ENCODE assay signal across 9 cellular contexts in the genomic region with DNA sequence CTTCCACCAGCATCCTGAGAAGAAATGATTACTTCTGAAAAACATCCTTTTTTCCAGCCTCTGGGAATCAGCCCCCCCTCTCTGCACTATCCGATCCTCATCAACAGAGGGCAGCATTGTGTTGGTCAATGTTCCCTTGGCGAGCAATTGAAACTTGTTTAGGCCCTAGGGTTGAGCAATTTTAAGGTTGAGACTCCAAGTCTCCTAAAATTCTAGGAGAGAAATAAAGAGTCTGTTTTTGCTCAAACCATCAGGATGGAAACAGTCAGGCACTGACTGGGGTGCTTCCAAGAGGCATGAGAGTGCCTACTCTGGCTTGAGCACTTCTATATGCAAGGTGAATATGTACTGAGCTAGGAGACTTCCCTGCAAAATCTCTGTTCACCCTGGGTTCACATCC. TPM values are rescaled to one million over a fixed set of nuclear protein-coding genes. Genes with fewer than 3 reads are reported as not detected.
DNase-seq lines count a peak whose midpoint lies in the region; ATAC-seq, FAIRE-seq and TF ChIP-seq lines count a peak whose summit lies in the region.
"Had no signal": no experiment of that assay in that cellular context is flagged by ENCODE, and none has a peak within 500 bp of the region (broad histone marks: within the 10 kb centered on the region; RNA-seq: fewer than 3 reads in every experiment).

No MANE protein-coding gene starts in this region.

- H3K27ac Mint-ChIP-seq in activated CD4-positive, alpha-beta T cell treated with anti-CD3 and anti-CD28 coated beads, Interleukin-2, amount 10 ng/mL, durations not matched to agents 7 days and 5 days, result peak overlapping the region; percentile 94

- H3K36me3 Mint-ChIP-seq in activated CD4-positive, alpha-beta T cell treated with anti-CD3 and anti-CD28 coated beads, Interleukin-2, amount 10 ng/mL, durations not matched to agents 7 days and 5 days (ENCODE audit: low read depth), result peaks cover 86% of the 10 kb centered on the region

- H3K9ac ChIP-seq in endothelial cell of umbilical vein (replicated peaks; ENCODE audit: extremely low read depth, insufficient read depth, low read length), result no peak overlapping the region

- CTCF ChIA-PET in activated CD4-positive, alpha-beta T cell treated with anti-CD3 and anti-CD28 coated beads, Interleukin-2, amount 10 ng/mL, durations not matched to agents 7 days and 5 days (lab: Charles Lee), result interaction anchor here (0.8 to 3.7 kb wide), 20 partner anchors 10 to 135 kb away, joined by 3 to 26 read pairs (median 4); partner anchors contain the start of gene ITK
- CTCF ChIA-PET in endothelial cell of umbilical vein (lab: Charles Lee), result interaction anchor here (0.5 to 2.9 kb wide), 27 partner anchors 9 to 741 kb away, joined by 3 to 35 read pairs (median 4); partner anchors contain the start of genes CYFIP2 and LSM11

- ATAC-seq in GM21529 (IDR thresholded peaks at IDR 0.05; ENCODE audit: unreplicated experiment) (peak; percentile 43), SK-N-SH treated with all-trans-retinoic acid at 6 μM for 48 hours (peak; percentile 96)

- BruUV-seq in endothelial cell of umbilical vein (replicated peaks; lab: Mats Ljungman, UMichigan), result no TSS peak

- H3K79me2 ChIP-seq in endothelial cell of umbilical vein (ENCODE audit: control insufficient read depth, insufficient read depth, low read length), result no peaks in the 10 kb centered on the region

- TF ChIP-seq POLR2A in endothelial cell of umbilical vein (IDR thresholded peaks at IDR 0.05; ENCODE audit: low read depth, low read length), result no peak

- H3K4me2 ChIP-seq in endothelial cell of umbilical vein (ENCODE audit: insufficient read depth, low read length), result no peak overlapping the region

- intact Hi-C loops in endothelial cell of umbilical vein (cut with micrococcal nuclease), result loop anchor here (1.0 to 5.0 kb wide), 4 partner anchors 59 to 489 kb away; partner anchors contain the start of gene LSM11

- dilution Hi-C loops in endothelial cell of umbilical vein (cut with MboI; ENCODE audit: extremely low pct_ligation_motif_present, low sequenced_read_pairs), result no loop called here

- no peaks in the 10 kb centered on the region for H3K9me3 ChIP-seq in endothelial cell of umbilical vein (replicated peaks; ENCODE audit: control insufficient read depth, insufficient read depth, low read length)
- H3K9me3 ChIP-seq: ovary had no signal

- H4K20me1 ChIP-seq in endothelial cell of umbilical vein (replicated peaks; ENCODE audit: control insufficient read depth, extremely low read depth, insufficient read depth, low read length), result no peaks in the 10 kb centered on the region

- H3K4me1 ChIP-seq in endothelial cell of umbilical vein (ENCODE audit: control insufficient read depth, extremely low read depth, insufficient read depth, low read length), result no peaks in the 10 kb centered on the region

- no peak overlapping the region for H3K27ac ChIP-seq in endothelial cell of umbilical vein (ENCODE audit: insufficient read depth, low read depth, low read length)
- H3K27ac ChIP-seq: ovary had no signal

- FAIRE-seq in endothelial cell of umbilical vein (lab: Jason Lieb, UNC), result peak; percentile 95

- TF ChIP-seq CTCF in endothelial cell of umbilical vein (IDR thresholded peaks at IDR 0.05; ENCODE audit: extremely low read depth in 1 of 2, insufficient read depth in 1 of 2, low read depth in 1 of 2, low read length in 2 of 2), result peak; percentile 70 to 78

- H3K9me3 Mint-ChIP-seq in activated CD4-positive, alpha-beta T cell treated with anti-CD3 and anti-CD28 coated beads, Interleukin-2, amount 10 ng/mL, durations not matched to agents 7 days and 5 days, result peaks cover 4% of the 10 kb centered on the region

- no peak overlapping the region for H3K4me3 ChIP-seq in endothelial cell of umbilical vein (replicated peaks in 1 of 3; ENCODE audit: insufficient read depth in 1 of 3, low read depth in 1 of 3, low read length in 3 of 3)
- H3K4me3 ChIP-seq: ovary had no signal

- H3K36me3 ChIP-seq in endothelial cell of umbilical vein (ENCODE audit: control insufficient read depth in 2 of 2, extremely low read depth in 1 of 2, insufficient read depth in 2 of 2, low read length in 2 of 2), result no peaks in the 10 kb centered on the region
- H3K36me3 ChIP-seq: ovary had no signal

- peaks cover 3% of the 10 kb centered on the region in 2 experiments for H3K27me3 ChIP-seq in endothelial cell of umbilical vein (ENCODE audit: control insufficient read depth in 2 of 2, insufficient read depth in 2 of 2, low read length in 2 of 2)
- H3K27me3 ChIP-seq: ovary had no signal

- peak overlapping the region; percentile 50 for H3K4me3 Mint-ChIP-seq in activated CD4-positive, alpha-beta T cell treated with anti-CD3 and anti-CD28 coated beads, Interleukin-2, amount 10 ng/mL, durations not matched to agents 7 days and 5 days

- H3K9me1 ChIP-seq in endothelial cell of umbilical vein (replicated peaks; ENCODE audit: control insufficient read depth, extremely low read depth, insufficient read depth, low read length), result no peaks in the 10 kb centered on the region

- DNase-seq in activated CD4-positive, alpha-beta T cell treated with anti-CD3 and anti-CD28 coated beads, Interleukin-2, amount 10 ng/mL, durations not matched to agents 7 days and 5 days, result no peak
- DNase-seq in activated CD4-positive, alpha-beta T cell treated with anti-CD3 and anti-CD28 coated beads, Interleukin-2, amount 50 U/mL, for 4 hours, result no peak
- DNase-seq in HT-29 (ENCODE audit: low spot score) (peak; percentile 63), endothelial cell of umbilical vein (ENCODE audit: low read depth, low spot score) (peak; percentile 57), mucosa of gallbladder (ENCODE audit: low spot score) (peak; percentile 45), DMS153 treated with DMSO at 0.1 percent for 48 hours (lab: John Stamatoyannopoulos, UW; ENCODE audit: unreplicated experiment) (no peak)

- H2AFZ ChIP-seq in endothelial cell of umbilical vein (ENCODE audit: low read depth, low read length), result no peak overlapping the region

- POLR2A ChIA-PET in activated CD4-positive, alpha-beta T cell treated with anti-CD3 and anti-CD28 coated beads, Interleukin-2, amount 10 ng/mL, durations not matched to agents 7 days and 5 days (lab: Charles Lee), result interaction anchor here (0.9 kb wide), 1 partner anchor 20 kb away, joined by 4 read pairs; no protein-coding TSS in a partner anchor
- POLR2A ChIA-PET in endothelial cell of umbilical vein (lab: Charles Lee), result no interaction called here

- H3K4me1 Mint-ChIP-seq in activated CD4-positive, alpha-beta T cell treated with anti-CD3 and anti-CD28 coated beads, Interleukin-2, amount 10 ng/mL, durations not matched to agents 7 days and 5 days, result peaks cover 95% of the 10 kb centered on the region

- H3K27me3 Mint-ChIP-seq in activated CD4-positive, alpha-beta T cell treated with anti-CD3 and anti-CD28 coated beads, Interleukin-2, amount 10 ng/mL, durations not matched to agents 7 days and 5 days, result no peaks in the 10 kb centered on the region

TF ChIP-seq in endothelial cell of umbilical vein, 7 proteins besides CTCF, POLR2A, EP300 and RAD21:
- TF ChIP-seq JUN (IDR thresholded peaks at IDR 0.05; ENCODE audit: borderline replicate concordance, insufficient read depth, insufficient read length, low read depth) (no peak), GATA2 (IDR thresholded peaks at IDR 0.05; ENCODE audit: insufficient read depth, insufficient read length, low read depth, low read length) (no peak), EZH2 (IDR thresholded peaks at IDR 0.05; ENCODE audit: borderline replicate concordance, low read depth, low read length, severe bottlenecking) (no peak), POLR2AphosphoS5 (IDR thresholded peaks at IDR 0.05; ENCODE audit: insufficient read depth, low read depth, low read length) (no peak), MYC (IDR thresholded peaks at IDR 0.05; ENCODE audit: low read depth, low read length) (no peak), MAX (IDR thresholded peaks at IDR 0.05; ENCODE audit: insufficient read depth, insufficient read length) (no peak), FOS (IDR thresholded peaks at IDR 0.05; ENCODE audit: borderline replicate concordance, insufficient read depth, low read length) (no peak)

RNA-seq across cellular contexts. Expression of gene CYFIP2, which starts 12.4 kb away (rescaled TPM):
- total RNA-seq in activated CD4-positive, alpha-beta T cell treated with anti-CD3 and anti-CD28 coated beads, Interleukin-2, amount 10 ng/mL, durations not matched to agents 7 days and 5 days, result 100 to 1,000 TPM; 452 to 606 TPM
- 14.8 and 14.9 TPM in 2 replicates for total RNA-seq in HT-29 (2014; rRNA removed; shearing (Covaris generic))
- total RNA-seq in endothelial cell of umbilical vein (22.2 and 22.4 TPM in 2 replicates), mucosa of gallbladder (76.4 TPM)
- 9.1 and 9.2 TPM in 2 replicates for polyA plus RNA-seq in endothelial cell of umbilical vein
- polyA plus RNA-seq in endothelial cell of umbilical vein (2011; cell fraction: cytosol; rRNA removed), result 7.0 and 9.2 TPM in 2 replicates
- 15.0 and 19.2 TPM in 2 replicates for polyA plus RNA-seq in endothelial cell of umbilical vein (2011; cell fraction: nucleus; rRNA removed)
- 15.9 and 22.9 TPM in 2 replicates for polyA plus RNA-seq in endothelial cell of umbilical vein (2012)
- polyA minus RNA-seq in endothelial cell of umbilical vein, result 19.2 and 20.7 TPM in 2 replicates
- 4.2 TPM for polyA minus RNA-seq in endothelial cell of umbilical vein (2011; cell fraction: cytosol; rRNA and poly(A)+ RNA removed)
- 18.1 and 23.1 TPM in 2 replicates for polyA minus RNA-seq in endothelial cell of umbilical vein (2011; cell fraction: nucleus; rRNA and poly(A)+ RNA removed)

Comparison
In these comparisons a context has a peak if more than half of its experiments do, and no peak if none do; other contexts are left out.
1. DNase-seq: peak in HT-29 (single experiment), endothelial cell of umbilical vein (single experiment) and mucosa of gallbladder (single experiment); none in activated CD4-positive, alpha-beta T cell treated with anti-CD3 and anti-CD28 coated beads, Interleukin-2, amount 10 ng/mL, durations not matched to agents 7 days and 5 days (single experiment), activated CD4-positive, alpha-beta T cell treated with anti-CD3 and anti-CD28 coated beads, Interleukin-2, amount 50 U/mL, for 4 hours (0 of 2) and DMS153 treated with DMSO at 0.1 percent for 48 hours (single experiment).